ENCODE assay signal across 22 cellular contexts in the genomic region with DNA sequence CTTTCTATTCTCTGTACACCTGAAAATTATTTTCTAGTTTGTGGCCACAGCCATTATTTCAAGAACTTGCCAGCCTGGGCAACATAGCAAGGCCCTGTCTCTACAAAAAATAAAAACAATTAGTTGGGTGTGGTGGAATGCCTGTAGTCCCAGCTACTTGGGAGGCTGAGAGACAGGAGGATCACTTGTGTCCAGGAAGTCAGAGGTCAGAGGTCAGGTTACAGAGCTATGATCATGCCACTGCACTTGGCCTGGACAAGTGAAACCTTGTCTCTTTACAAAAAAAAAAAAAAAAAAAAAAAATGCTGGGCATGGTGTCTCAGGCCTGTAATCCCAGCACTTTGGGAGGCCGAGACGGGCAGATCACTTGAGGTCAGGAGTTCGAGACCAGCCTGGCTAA. TPM values are rescaled to one million over a fixed set of nuclear protein-coding genes. Genes with fewer than 3 reads are reported as not detected.
DNase-seq lines count a peak whose midpoint lies in the region; ATAC-seq and TF ChIP-seq lines count a peak whose summit lies in the region.
"Had no signal": no experiment of that assay in that cellular context is flagged by ENCODE, and none has a peak within 500 bp of the region (broad histone marks: within the 10 kb centered on the region; RNA-seq: fewer than 3 reads in every experiment).

No MANE protein-coding gene starts in this region.

- H3K9me3 Mint-ChIP-seq in neural crest cell (no peaks in the 10 kb centered on the region), T-cell (no peaks in the 10 kb centered on the region)
- H3K9me3 Mint-ChIP-seq: CD4-positive, CD25-positive, alpha-beta regulatory T cell; IgD-negative memory B cell had no signal

- no peaks in the 10 kb centered on the region for H3K27me3 Mint-ChIP-seq in neural crest cell (ENCODE audit: low read depth)
- no peaks in the 10 kb centered on the region for H3K27me3 Mint-ChIP-seq in T-cell
- H3K27me3 Mint-ChIP-seq: CD4-positive, CD25-positive, alpha-beta regulatory T cell; IgD-negative memory B cell had no signal

- CTCF ChIA-PET in T-cell (lab: Charles Lee): interaction anchor here in 1 of 2 donors (0.6 to 0.7 kb wide), 3 partner anchors 10 to 1379 kb away, joined by 3 to 8 read pairs (median 4); no protein-coding TSS in a partner anchor

- DNase-seq in RKO (ENCODE audit: low spot score): peak; percentile 15
- peak; percentile 4 for DNase-seq in choroid plexus epithelial cell (ENCODE audit: low read depth)
- DNase-seq in islet precursor cell: peak; percentile 58
- peak; percentile 20 for DNase-seq in neural crest cell (ENCODE audit: low read depth, low spot score)
- DNase-seq in SKM-1 (lab: John Stamatoyannopoulos, UW; ENCODE audit: unreplicated experiment): no peak
- DNase-seq in T-cell: no peak
- no peak for DNase-seq in activated CD4-positive, alpha-beta T cell treated with anti-CD3 and anti-CD28 coated beads for 4 hours
- DNase-seq: BE2C; CD4-positive, CD25-positive, alpha-beta regulatory T cell; COR-L47; DMS 273 treated with DMSO at 0.1 percent for 48 hours; DMS79 treated with DMSO at 0.1 percent for 48 hours; Kasumi-1; NCI-H1092; NCI-H1436; NCI-H187 treated with DMSO at 0.1 percent for 48 hours; NCI-H510A; NCI-H748 treated with DMSO at 0.1 percent for 48 hours; PC-9; SHP77 treated with DMSO at 0.1 percent for 48 hours had no signal

- TF ChIP-seq CTCF in choroid plexus epithelial cell (conservative IDR thresholded peaks at IDR 0.05; ENCODE audit: low read depth, low read length) (no peak), neural crest cell (conservative IDR thresholded peaks at IDR 0.05) (no peak)

- H3K4me3 ChIP-seq in choroid plexus epithelial cell (ENCODE audit: low read depth, low read length): no peak overlapping the region
- H3K4me3 ChIP-seq: PC-9, SK-N-MC had no signal

- H3K27ac Mint-ChIP-seq in neural crest cell (ENCODE audit: unreplicated experiment): no peak overlapping the region
- no peak overlapping the region for H3K27ac Mint-ChIP-seq in T-cell
- H3K27ac Mint-ChIP-seq: CD4-positive, CD25-positive, alpha-beta regulatory T cell had no signal

- no peak for ATAC-seq in T-cell (replicated peaks in 1 of 4)

- H3K4me3 Mint-ChIP-seq in neural crest cell: no peak overlapping the region
- no peak overlapping the region for H3K4me3 Mint-ChIP-seq in T-cell
- H3K4me3 Mint-ChIP-seq: CD4-positive, CD25-positive, alpha-beta regulatory T cell; IgD-negative memory B cell had no signal

- H3K36me3 Mint-ChIP-seq in neural crest cell (ENCODE audit: low read depth) (no peaks in the 10 kb centered on the region), T-cell (peaks cover 21% of the 10 kb centered on the region)

- POLR2A ChIA-PET in T-cell (lab: Charles Lee): interaction anchor here in 1 of 2 donors (0.6 kb wide), 1 partner anchor 20 kb away, joined by 3 read pairs; no protein-coding TSS in a partner anchor

- H3K4me1 Mint-ChIP-seq in neural crest cell (peaks cover 5% of the 10 kb centered on the region), T-cell (no peaks in the 10 kb centered on the region)

RNA-seq across cellular contexts. Expression of gene HMGCR, which starts 58.3 kb away (rescaled TPM):
- 321 and 327 TPM in 2 replicates for total RNA-seq in neural crest cell
- 10 to 100 TPM; 29.6 to 47.2 (median 41.6) TPM for total RNA-seq in T-cell

Comparison
In these comparisons a context has a peak if more than half of its experiments do, and no peak if none do; other contexts are left out.
1. DNase-seq: peak in RKO (single experiment), choroid plexus epithelial cell (single experiment), islet precursor cell (single experiment) and neural crest cell (single experiment); none in SKM-1 (single experiment), T-cell (0 of 34) and activated CD4-positive, alpha-beta T cell treated with anti-CD3 and anti-CD28 coated beads for 4 hours (0 of 2).